ENCODE assay signal across 8 cellular contexts in genomic region chr17:4565209-4566141, GRCh38.
DNase-seq lines count a peak whose midpoint lies in the region; ATAC-seq and TF ChIP-seq lines count a peak whose summit lies in the region.

No MANE protein-coding gene starts in this region.

- no peak for ATAC-seq in GM19397 (IDR thresholded peaks at IDR 0.05; ENCODE audit: unreplicated experiment)

- in situ Hi-C loops in ACHN (cut with HindIII; ENCODE audit: low pct_ligation_motif_present, low pct_unique_long_range_greater_than_20kb, low sequenced_read_pairs) (loop anchor here (10.0 kb wide), 1 partner anchor 59 kb away; no protein-coding TSS in a partner anchor), GM13977 (cut with MboI; ENCODE audit: low pct_unique_long_range_greater_than_20kb, low sequenced_read_pairs, unreplicated experiment) (no loop called here)

- no peak overlapping the region for H3K4me3 ChIP-seq in cardiac fibroblast (replicated peaks in 1 of 2; ENCODE audit: low read depth in 2 of 2, low read length in 2 of 2)

- DNase-seq in ACHN (peak; percentile 81), GM13977 (ENCODE audit: low spot score) (peak; percentile 73), NCI-H2107 treated with DMSO at 0.1 percent for 48 hours (lab: John Stamatoyannopoulos, UW; ENCODE audit: unreplicated experiment) (peak; percentile 50), T-helper 9 cell (peak; percentile 26), cardiac fibroblast (ENCODE audit: low read depth in 2 of 2) (peak; percentile 84 to 87), iris pigment epithelial cell (ENCODE audit: low read depth) (peak; percentile 80)
- peak; percentile 28 to 54 for DNase-seq in stimulated activated CD4-positive, alpha-beta T cell treated with anti-CD3 and anti-CD28 coated beads, Interleukin-12 subunit alpha, Interleukin-12 subunit beta, amount 100 ng/mL, for 24 hours (ENCODE audit: low read depth in 2 of 2)

- TF ChIP-seq CTCF in GM13977 (IDR thresholded peaks at IDR 0.05; ENCODE audit: extremely low read depth, insufficient read depth, missing control alignments) (peak; percentile 89), cardiac fibroblast (IDR thresholded peaks at IDR 0.05; ENCODE audit: low read depth, low read length) (peak; percentile 93)

Comparison
In these comparisons a context has a peak if more than half of its experiments do, and no peak if none do; other contexts are left out.
1. DNase-seq: peak in every context shown above with its lines; median percentile 86 in cardiac fibroblast; 81 in ACHN; 80 in iris pigment epithelial cell; 73 in GM13977; 50 in NCI-H2107 treated with DMSO at 0.1 percent for 48 hours; 41 in stimulated activated CD4-positive, alpha-beta T cell treated with anti-CD3 and anti-CD28 coated beads, Interleukin-12 subunit alpha, Interleukin-12 subunit beta, amount 100 ng/mL, for 24 hours; 26 in T-helper 9 cell.